ENCODE assay signal across 8 cellular contexts in genomic region chr11:65524747-65525658, GRCh38. TPM values are rescaled to one million over a fixed set of nuclear protein-coding genes. Genes with fewer than 3 reads are reported as not detected.
DNase-seq lines count a peak whose midpoint lies in the region; ATAC-seq and TF ChIP-seq lines count a peak whose summit lies in the region.

Gene SCYL1, plus strand, starts transcription at chr11:65525083. Its CDS starts 71 bp downstream, at chr11:65525154.

- H3K4me3 Mint-ChIP-seq in activated T-helper 1 cell treated with anti-CD3 and anti-CD28 coated beads, Interleukin-12 subunit alpha, Interleukin-12 subunit beta, Interleukin-2, Interleukin-4 antibody, amounts not matched to agents 30 ng/mL and 10 ng/mL and 1 ng/mL, durations not matched to agents 14 hours and 24 hours and 36 hours, result peak within 1 kb of the TSS; percentile 89
- H3K4me3 Mint-ChIP-seq in naive thymus-derived CD8-positive, alpha-beta T cell, result peak within 1 kb of the TSS; percentile 77 to 96 (median 88)
- peak within 1 kb of the TSS; percentile 82 to 87 for H3K4me3 Mint-ChIP-seq in stimulated activated naive B cell treated with anti-CD40 and anti-IgM and Interleukin-4, amounts not matched to agents 10 μg/mL and 1 μg/mL and 100 μg/mL, for 72 hours

- H3K27ac Mint-ChIP-seq in activated T-helper 1 cell treated with anti-CD3 and anti-CD28 coated beads, Interleukin-12 subunit alpha, Interleukin-12 subunit beta, Interleukin-2, Interleukin-4 antibody, amounts not matched to agents 30 ng/mL and 10 ng/mL and 1 ng/mL, durations not matched to agents 14 hours and 24 hours and 36 hours, result peak within 1 kb of the TSS; percentile 82
- peak within 1 kb of the TSS; percentile 90 to 99 (median 95) for H3K27ac Mint-ChIP-seq in naive thymus-derived CD8-positive, alpha-beta T cell
- H3K27ac Mint-ChIP-seq in stimulated activated naive B cell treated with anti-CD40 and anti-IgM and Interleukin-4, amounts not matched to agents 10 μg/mL and 1 μg/mL and 100 μg/mL, for 72 hours, result peak within 1 kb of the TSS; percentile 93

- H3K36me3 Mint-ChIP-seq in activated T-helper 1 cell treated with anti-CD3 and anti-CD28 coated beads, Interleukin-12 subunit alpha, Interleukin-12 subunit beta, Interleukin-2, Interleukin-4 antibody, amounts not matched to agents 30 ng/mL and 10 ng/mL and 1 ng/mL, durations not matched to agents 14 hours and 24 hours and 36 hours (ENCODE audit: low read depth), result peaks cover 15% of the 10 kb centered on the region
- H3K36me3 Mint-ChIP-seq in naive thymus-derived CD8-positive, alpha-beta T cell, result peaks cover 0 to 20% (median 3%) of the 10 kb centered on the region in 3 donors
- peaks cover 12 to 21% of the 10 kb centered on the region in 2 donors for H3K36me3 Mint-ChIP-seq in stimulated activated naive B cell treated with anti-CD40 and anti-IgM and Interleukin-4, amounts not matched to agents 10 μg/mL and 1 μg/mL and 100 μg/mL, for 72 hours

- H3K4me1 ChIP-seq in Panc1 (ENCODE audit: control insufficient read depth, insufficient read depth, low read length), result peaks cover 5% of the 10 kb centered on the region; the same call in 1 of the 2 replicates

- DNase-seq in NCI-H2029 (lab: John Stamatoyannopoulos, UW) (peak; percentile 39), NCI-H2029 treated with DMSO at 0.1 percent for 48 hours (lab: John Stamatoyannopoulos, UW) (no peak), Panc1 (ENCODE audit: low read depth, low spot score) (no peak), fibroblast of gingiva (ENCODE audit: low read depth) (peak; percentile 81)
- DNase-seq in activated T-helper 1 cell treated with anti-CD3 and anti-CD28 coated beads, Interleukin-12 subunit alpha, Interleukin-12 subunit beta, Interleukin-2, Interleukin-4 antibody, amounts not matched to agents 30 ng/mL and 10 ng/mL and 1 ng/mL, durations not matched to agents 14 hours and 24 hours and 36 hours (ENCODE audit: low spot score), result peak; percentile 71
- DNase-seq in naive thymus-derived CD8-positive, alpha-beta T cell, result peak; percentile 68 to 91 (median 80)
- DNase-seq in stimulated activated naive B cell treated with anti-CD40 and anti-IgM and Interleukin-4, amounts not matched to agents 10 μg/mL and 1 μg/mL and 100 μg/mL, for 72 hours, result peak; percentile 59

- POLR2A ChIA-PET in Panc1 (lab: Charles Lee), result interaction anchor here (0.5 to 0.8 kb wide), 5 partner anchors 16 to 237 kb away, joined by 3 to 7 read pairs (median 3); no protein-coding TSS in a partner anchor
- POLR2A ChIA-PET in naive thymus-derived CD8-positive, alpha-beta T cell (lab: Charles Lee), result interaction anchor here (0.6 to 4.4 kb wide), 27 partner anchors 14 to 391 kb away, joined by 3 to 69 read pairs (median 5); partner anchors contain the start of genes CFL1, DPF2, EHBP1L1 and FAM89B

- H3K9me3 Mint-ChIP-seq in activated T-helper 1 cell treated with anti-CD3 and anti-CD28 coated beads, Interleukin-12 subunit alpha, Interleukin-12 subunit beta, Interleukin-2, Interleukin-4 antibody, amounts not matched to agents 30 ng/mL and 10 ng/mL and 1 ng/mL, durations not matched to agents 14 hours and 24 hours and 36 hours, result no peaks in the 10 kb centered on the region
- H3K9me3 Mint-ChIP-seq in naive thymus-derived CD8-positive, alpha-beta T cell, result no peaks in the 10 kb centered on the region
- no peaks in the 10 kb centered on the region for H3K9me3 Mint-ChIP-seq in stimulated activated naive B cell treated with anti-CD40 and anti-IgM and Interleukin-4, amounts not matched to agents 10 μg/mL and 1 μg/mL and 100 μg/mL, for 72 hours

- no peaks in the 10 kb centered on the region for H3K9me3 ChIP-seq in Panc1 (ENCODE audit: control insufficient read depth, insufficient read depth, low read depth, low read length)

- TF ChIP-seq CTCF in Panc1 (IDR thresholded peaks at IDR 0.05), result no peak

- peaks cover 47% of the 10 kb centered on the region for H3K4me1 Mint-ChIP-seq in activated T-helper 1 cell treated with anti-CD3 and anti-CD28 coated beads, Interleukin-12 subunit alpha, Interleukin-12 subunit beta, Interleukin-2, Interleukin-4 antibody, amounts not matched to agents 30 ng/mL and 10 ng/mL and 1 ng/mL, durations not matched to agents 14 hours and 24 hours and 36 hours (ENCODE audit: low read depth)
- H3K4me1 Mint-ChIP-seq in naive thymus-derived CD8-positive, alpha-beta T cell, result peaks cover 36 to 67% (median 62%) of the 10 kb centered on the region in 4 donors
- peaks cover 29 to 57% of the 10 kb centered on the region in 2 donors for H3K4me1 Mint-ChIP-seq in stimulated activated naive B cell treated with anti-CD40 and anti-IgM and Interleukin-4, amounts not matched to agents 10 μg/mL and 1 μg/mL and 100 μg/mL, for 72 hours

- no TSS peak for BruUV-seq in Panc1 (replicated peaks; lab: Mats Ljungman, UMichigan)

- CTCF ChIA-PET in Panc1 (lab: Charles Lee), result interaction anchor here (0.6 kb wide), 3 partner anchors 27 to 252 kb away, joined by 3 to 8 read pairs (median 7); no protein-coding TSS in a partner anchor

- no peaks in the 10 kb centered on the region for H3K27me3 Mint-ChIP-seq in activated T-helper 1 cell treated with anti-CD3 and anti-CD28 coated beads, Interleukin-12 subunit alpha, Interleukin-12 subunit beta, Interleukin-2, Interleukin-4 antibody, amounts not matched to agents 30 ng/mL and 10 ng/mL and 1 ng/mL, durations not matched to agents 14 hours and 24 hours and 36 hours (ENCODE audit: insufficient read depth)
- H3K27me3 Mint-ChIP-seq in naive thymus-derived CD8-positive, alpha-beta T cell, result no peaks in the 10 kb centered on the region
- H3K27me3 Mint-ChIP-seq in stimulated activated naive B cell treated with anti-CD40 and anti-IgM and Interleukin-4, amounts not matched to agents 10 μg/mL and 1 μg/mL and 100 μg/mL, for 72 hours, result no peaks in the 10 kb centered on the region

- intact Hi-C loops in Panc1 (cut with micrococcal nuclease; ENCODE audit: unreplicated experiment), result no loop called here
- intact Hi-C loops in activated T-helper 1 cell treated with anti-CD3 and anti-CD28 coated beads, Interleukin-12 subunit alpha, Interleukin-12 subunit beta, Interleukin-2, Interleukin-4 antibody, amounts not matched to agents 30 ng/mL and 10 ng/mL and 1 ng/mL, durations not matched to agents 14 hours and 24 hours and 36 hours (cut with micrococcal nuclease), result loop anchor here (1.0 kb wide), 2 partner anchors 15 to 21 kb away; no protein-coding TSS in a partner anchor

- H3K36me3 ChIP-seq in Panc1 (ENCODE audit: control insufficient read depth, insufficient read depth, low read length), result 0 out of 2 replicates have a peak, but pooled peaks cover under 1% of the 10 kb centered on the region

- ATAC-seq in HG03175 (IDR thresholded peaks at IDR 0.05; ENCODE audit: unreplicated experiment) (peak; percentile 71), Panc1 (peak; percentile 92)
- peak; percentile 64 to 73 for ATAC-seq in naive thymus-derived CD8-positive, alpha-beta T cell
- peak; percentile 77 to 87 for ATAC-seq in stimulated activated naive B cell treated with anti-CD40 and anti-IgM and Interleukin-4, amounts not matched to agents 10 μg/mL and 1 μg/mL and 100 μg/mL, for 72 hours (replicated peaks)

- in situ Hi-C loops in Panc1 (cut with HindIII; ENCODE audit: low pct_unique_long_range_greater_than_20kb, low sequenced_read_pairs), result no loop called here

- H3K27ac ChIP-seq in Panc1 (ENCODE audit: low read length), result peak within 1 kb of the TSS; percentile 78

- no peaks in the 10 kb centered on the region for H3K27me3 ChIP-seq in Panc1 (ENCODE audit: control insufficient read depth, insufficient read depth, low read length)

- peak within 1 kb of the TSS; percentile 70 to 77 for H3K4me3 ChIP-seq in Panc1 (ENCODE audit: low read depth in 2 of 2, low read length in 2 of 2)

RNA-seq across cellular contexts. Expression of gene SCYL1, which starts in this region (rescaled TPM):
- total RNA-seq in Panc1 (2021; ENCODE audit: unreplicated experiment), result 117 TPM
- polyA plus RNA-seq in Panc1 (2012; ENCODE audit: insufficient read length), result 172 TPM
- total RNA-seq in activated T-helper 1 cell treated with anti-CD3 and anti-CD28 coated beads, Interleukin-12 subunit alpha, Interleukin-12 subunit beta, Interleukin-2, Interleukin-4 antibody, amounts not matched to agents 30 ng/mL and 10 ng/mL and 1 ng/mL, durations not matched to agents 14 hours and 24 hours and 36 hours, result 103 and 109 TPM in 2 replicates
- 10 to 100 TPM; 69.0 to 70.6 TPM for total RNA-seq in naive thymus-derived CD8-positive, alpha-beta T cell
- 10 to 100 TPM; 23.2 to 41.5 (median 33.5) TPM for polyA plus RNA-seq in naive thymus-derived CD8-positive, alpha-beta T cell

Comparison
In these comparisons a context has a peak if more than half of its experiments do, and no peak if none do; other contexts are left out.
1. DNase-seq: peak in NCI-H2029 (single experiment), activated T-helper 1 cell treated with anti-CD3 and anti-CD28 coated beads, Interleukin-12 subunit alpha, Interleukin-12 subunit beta, Interleukin-2, Interleukin-4 antibody, amounts not matched to agents 30 ng/mL and 10 ng/mL and 1 ng/mL, durations not matched to agents 14 hours and 24 hours and 36 hours (single experiment), fibroblast of gingiva (single experiment), naive thymus-derived CD8-positive, alpha-beta T cell (10 of 10) and stimulated activated naive B cell treated with anti-CD40 and anti-IgM and Interleukin-4, amounts not matched to agents 10 μg/mL and 1 μg/mL and 100 μg/mL, for 72 hours (single experiment); none in NCI-H2029 treated with DMSO at 0.1 percent for 48 hours (single experiment) and Panc1 (single experiment).
2. Peak in every context shown above with its lines, with median percentiles within 50 percentile points of each other: ATAC-seq, H3K27ac Mint-ChIP-seq and H3K4me3 Mint-ChIP-seq.